8 cellular contexts compared by ENCODE assay signal in the genomic region with DNA sequence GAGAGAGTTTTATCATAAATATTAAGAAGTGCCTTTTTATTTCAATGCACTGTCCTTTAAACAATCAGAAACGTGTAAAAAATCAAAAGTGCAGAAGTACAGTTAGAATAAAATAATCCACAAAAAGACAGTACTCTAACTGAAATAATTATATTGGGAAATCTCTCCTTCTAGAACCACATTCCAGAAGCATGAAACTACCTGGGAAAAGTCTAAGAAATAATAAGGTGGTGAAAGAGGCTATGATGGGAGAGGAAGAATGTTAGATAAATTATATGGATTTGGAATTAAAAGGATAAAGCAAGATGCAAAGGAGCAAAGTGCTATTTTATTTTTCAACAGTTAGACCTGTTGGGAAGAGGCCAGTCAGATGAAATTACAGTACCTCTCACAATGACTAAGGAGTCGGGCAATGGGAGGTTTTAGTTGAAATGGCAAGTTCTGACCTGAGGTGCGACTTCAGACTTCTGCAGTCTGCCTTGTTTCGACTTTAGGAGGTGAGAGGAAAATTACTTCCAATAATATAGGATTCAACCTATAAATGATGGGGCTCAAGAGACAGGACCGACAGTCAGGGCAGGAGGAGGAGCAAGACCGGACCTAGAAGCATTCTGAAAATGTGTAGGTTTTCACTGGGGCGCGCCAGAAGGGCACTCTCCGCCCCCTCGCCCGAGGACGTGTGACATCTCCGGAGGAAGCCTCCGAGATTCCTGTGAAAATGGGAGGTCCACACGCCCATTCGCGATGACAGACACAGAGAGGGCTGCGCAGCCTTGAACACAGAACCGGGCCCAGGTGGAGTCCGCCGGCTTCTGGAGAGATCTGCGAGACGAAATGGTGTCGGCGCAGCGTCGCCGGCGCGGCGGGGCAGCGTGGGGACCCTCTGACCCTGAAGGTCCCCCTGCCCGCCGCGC. TPM values are rescaled to one million over a fixed set of nuclear protein-coding genes. Genes with fewer than 3 reads are reported as not detected.
DNase-seq lines count a peak whose midpoint lies in the region; ATAC-seq and TF ChIP-seq lines count a peak whose summit lies in the region.

No MANE protein-coding gene starts in this region.

- H3K9me3 ChIP-seq in OCI-LY7 (ENCODE audit: low read length): no peaks in the 10 kb centered on the region

- no peak for DNase-seq in AG04449 (ENCODE audit: low read depth, low spot score)
- peak; percentile 44 for DNase-seq in OCI-LY7 (ENCODE audit: low spot score)
- peak; percentile 32 for DNase-seq in activated naive CD4-positive, alpha-beta T cell treated with Interleukin-2 at 50 U/mL for 16 hours
- no peak for DNase-seq in Right ventricle myocardium inferior (ENCODE audit: missing footprints)
- DNase-seq in osteocyte (ENCODE audit: extremely low spot score, unreplicated experiment): peak; percentile 84
- peak; percentile 48 for DNase-seq in ureter (ENCODE audit: low spot score)

- peak overlapping the region; percentile 70 for H3K4me2 ChIP-seq in OCI-LY7 (ENCODE audit: low read length)

- peaks cover 29% of the 10 kb centered on the region for H3K4me1 ChIP-seq in OCI-LY7 (ENCODE audit: insufficient read depth, low read length, poor library complexity, severe bottlenecking)

- peak overlapping the region; percentile 85 for H3K4me3 Mint-ChIP-seq in osteocyte (ENCODE audit: unreplicated experiment)

- CTCF ChIA-PET in AG04449 (lab: Yijun Ruan, JAX) (interaction anchor here (0.7 to 2.1 kb wide), 22 partner anchors 9 to 1137 kb away, joined by 3 to 19 read pairs (median 4); partner anchors contain the start of genes EBPL and KPNA3), OCI-LY7 (lab: Charles Lee; ENCODE audit: unreplicated experiment) (interaction anchor here (0.8 to 1.1 kb wide), 5 partner anchors 8 to 203 kb away, joined by 3 to 4 read pairs (median 3); partner anchors contain the start of gene KPNA3)

- H3K9me3 Mint-ChIP-seq in osteocyte (ENCODE audit: unreplicated experiment): no peaks in the 10 kb centered on the region

- peak overlapping the region; percentile 95 for H3K4me3 ChIP-seq in AG04449 (ENCODE audit: low read depth, low read length)
- H3K4me3 ChIP-seq in OCI-LY7 (ENCODE audit: low read depth, low read length, poor library complexity, severe bottlenecking): peak overlapping the region; percentile 81

- peak overlapping the region; percentile 85 for H3K27ac Mint-ChIP-seq in osteocyte (ENCODE audit: unreplicated experiment)

- BruUV-seq in OCI-LY7 (replicated peaks; lab: Mats Ljungman, UMichigan): no TSS peak

- H3K36me3 Mint-ChIP-seq in osteocyte (ENCODE audit: unreplicated experiment): no peaks in the 10 kb centered on the region

- peak overlapping the region; percentile 89 for H2AFZ ChIP-seq in OCI-LY7 (ENCODE audit: low read length)

- ATAC-seq in GM18517 (IDR thresholded peaks at IDR 0.05; ENCODE audit: unreplicated experiment): peak; percentile 26
- peak; percentile 25 for ATAC-seq in HG03045 (IDR thresholded peaks at IDR 0.05; ENCODE audit: unreplicated experiment)
- ATAC-seq in Right ventricle myocardium inferior: peak; percentile 20

- POLR2A ChIA-PET in AG04449 (lab: Yijun Ruan, JAX) (interaction anchor here (0.6 to 1.2 kb wide), 6 partner anchors 8 to 146 kb away, joined by 3 to 5 read pairs (median 3); partner anchors contain the start of genes KPNA3 and TRIM13), OCI-LY7 (lab: Charles Lee) (interaction anchor here (0.6 to 2.3 kb wide), 9 partner anchors 14 to 847 kb away, joined by 3 to 8 read pairs (median 3); partner anchors contain the start of gene KPNA3)

- H3K79me2 ChIP-seq in OCI-LY7 (ENCODE audit: insufficient read depth, low read depth, low read length): peaks cover 5% of the 10 kb centered on the region; the same call in 1 of the 2 replicates

- peaks cover 19% of the 10 kb centered on the region for H3K4me1 Mint-ChIP-seq in osteocyte (ENCODE audit: unreplicated experiment)

- no peaks in the 10 kb centered on the region for H4K20me1 ChIP-seq in OCI-LY7 (ENCODE audit: insufficient read depth, low read length)

- no peaks in the 10 kb centered on the region for H3K27me3 Mint-ChIP-seq in osteocyte (ENCODE audit: unreplicated experiment)

- peaks cover 7% of the 10 kb centered on the region; the same call in 1 of the 2 replicates for H3K36me3 ChIP-seq in OCI-LY7 (ENCODE audit: insufficient read depth, low read length)

- TF ChIP-seq CTCF in AG04449 (IDR thresholded peaks at IDR 0.05; ENCODE audit: insufficient read depth, low read length, missing control alignments) (no peak), OCI-LY7 (conservative IDR thresholded peaks at IDR 0.05; ENCODE audit: low read length) (no peak), osteocyte (IDR thresholded peaks at IDR 0.05) (no peak)

- peak overlapping the region; percentile 24 for H3K27ac ChIP-seq in OCI-LY7 (ENCODE audit: low read depth, low read length, poor library complexity, severe bottlenecking)

- intact Hi-C loops in OCI-LY7 (cut with micrococcal nuclease; ENCODE audit: unreplicated experiment) (loop anchor here (1.0 to 5.0 kb wide), 5 partner anchors 62 to 977 kb away; partner anchors contain the start of genes KPNA3 and TRIM13), Right ventricle myocardium inferior (cut with DNase I) (loop anchor here (1.0 to 10.0 kb wide), 3 partner anchors 61 to 975 kb away; partner anchors contain the start of gene KPNA3)

- H3K9me2 ChIP-seq in OCI-LY7 (ENCODE audit: insufficient read depth, low read length): no peaks in the 10 kb centered on the region

RNA-seq across cellular contexts. Expression of gene SPRYD7, which starts 0.7 kb away (rescaled TPM):
- total RNA-seq in OCI-LY7 (2014; rRNA removed; shearing (Covaris generic)): 5.0 and 6.8 TPM in 2 replicates
- total RNA-seq in OCI-LY7 (2022) (10.6 and 13.2 TPM in 2 replicates), Right ventricle myocardium inferior (11.4 TPM), osteocyte (3.9 and 4.9 TPM in 2 replicates), ureter (9.4 TPM)

Comparison
In these comparisons a context has a peak if more than half of its experiments do, and no peak if none do; other contexts are left out.
1. DNase-seq: peak in OCI-LY7 (single experiment), activated naive CD4-positive, alpha-beta T cell treated with Interleukin-2 at 50 U/mL for 16 hours (single experiment), osteocyte (single experiment) and ureter (single experiment); none in AG04449 (single experiment) and Right ventricle myocardium inferior (single experiment).
2. Peak in every context shown above with its lines, with median percentiles within 50 percentile points of each other: ATAC-seq.